In genomic region chr6:35362200-35362599, GRCh38 we compare ENCODE assay signal across 22 cellular contexts. TPM values are rescaled to one million over a fixed set of nuclear protein-coding genes. Genes with fewer than 3 reads are reported as not detected.
DNase-seq lines count a peak whose midpoint lies in the region; ATAC-seq lines count a peak whose summit lies in the region.
"Had no signal": no experiment of that assay in that cellular context is flagged by ENCODE, and none has a peak within 500 bp of the region (broad histone marks: within the 10 kb centered on the region; RNA-seq: fewer than 3 reads in every experiment).

No MANE protein-coding gene starts in this region.

- H3K27ac ChIP-seq in naive thymus-derived CD4-positive, alpha-beta T cell (ENCODE audit: low read depth, low read length): no peak overlapping the region
- H3K27ac ChIP-seq: ascending aorta, KMS-11, neutrophil had no signal

- DNase-seq in activated naive CD8-positive, alpha-beta T cell treated with anti-CD3 and anti-CD28 coated beads for 36 hours: no peak
- no peak for DNase-seq in activated naive CD8-positive, alpha-beta T cell treated with anti-CD3 and anti-CD28 coated beads, Interleukin-2, amount 50 U/mL, for 24 hours
- DNase-seq in naive thymus-derived CD4-positive, alpha-beta T cell: no peak
- DNase-seq in GM19238 (ENCODE audit: insufficient read length, low spot score): no peak
- no peak for DNase-seq in Ammon's horn (ENCODE audit: low spot score)
- DNase-seq: activated B cell treated with CpG ODN at 0.5 μM for 24 hours; activated CD4-positive, alpha-beta memory T cell treated with anti-CD3 and anti-CD28 coated beads for 36 hours; activated naive CD4-positive, alpha-beta T cell treated with anti-CD3 and anti-CD28 coated beads for 36 hours; DMS53; midbrain; NCI-H2029; NCI-H446 treated with DMSO at 0.1 percent for 48 hours; T1000 had no signal

- POLR2A ChIA-PET in naive thymus-derived CD4-positive, alpha-beta T cell (lab: Charles Lee): interaction anchor here (0.8 to 1.4 kb wide), 2 partner anchors 11 to 14 kb away, joined by 4 to 6 read pairs; no protein-coding TSS in a partner anchor

- peaks cover 0 to 17% of the 10 kb centered on the region in 2 donors for H3K4me1 ChIP-seq in naive thymus-derived CD4-positive, alpha-beta T cell (ENCODE audit: control insufficient read depth in 2 of 2, insufficient read depth in 2 of 2, low read length in 2 of 2)

- H3K36me3 ChIP-seq in naive thymus-derived CD4-positive, alpha-beta T cell (ENCODE audit: control insufficient read depth in 2 of 3, insufficient read depth in 3 of 3, low read length in 3 of 3): peaks cover 1 to 26% (median 3%) of the 10 kb centered on the region in 3 experiments
- H3K36me3 ChIP-seq: ascending aorta had no signal

- ATAC-seq in activated naive CD8-positive, alpha-beta T cell treated with anti-CD3 and anti-CD28 coated beads, Interleukin-2, amount 50 U/mL, for 24 hours: no peak
- no peak for ATAC-seq in naive thymus-derived CD4-positive, alpha-beta T cell
- no peak for ATAC-seq in stimulated activated memory B cell treated with anti-CD40 and anti-IgM and Interleukin-4, amounts not matched to agents 10 μg/mL and 1 μg/mL and 100 μg/mL, for 72 hours
- no peak for ATAC-seq in HG02938 (IDR thresholded peaks at IDR 0.05; ENCODE audit: unreplicated experiment)
- ATAC-seq: GM12878, SK-N-SH treated with all-trans-retinoic acid at 6 μM for 48 hours had no signal

- H3K27me3 ChIP-seq in naive thymus-derived CD4-positive, alpha-beta T cell (ENCODE audit: control insufficient read depth in 2 of 2, insufficient read depth in 2 of 2, low read length in 2 of 2): no peaks in the 10 kb centered on the region
- H3K27me3 ChIP-seq: ascending aorta, neutrophil had no signal

- intact Hi-C loops in naive thymus-derived CD4-positive, alpha-beta T cell (cut with micrococcal nuclease): no loop called here

- H3K36me3 Mint-ChIP-seq in activated naive CD8-positive, alpha-beta T cell: peaks cover 5% of the 10 kb centered on the region
- H3K36me3 Mint-ChIP-seq in activated naive CD8-positive, alpha-beta T cell treated with anti-CD3 and anti-CD28 coated beads for 36 hours: peaks cover 14% of the 10 kb centered on the region
- H3K36me3 Mint-ChIP-seq in activated naive CD8-positive, alpha-beta T cell treated with anti-CD3 and anti-CD28 coated beads, Interleukin-2, amount 50 U/mL, for 24 hours (ENCODE audit: low read depth): peaks cover 19% of the 10 kb centered on the region
- peaks cover 4 to 33% (median 13%) of the 10 kb centered on the region in 5 donors for H3K36me3 Mint-ChIP-seq in naive thymus-derived CD4-positive, alpha-beta T cell
- H3K36me3 Mint-ChIP-seq in stimulated activated memory B cell treated with anti-CD40 and anti-IgM and Interleukin-4, amounts not matched to agents 10 μg/mL and 1 μg/mL and 100 μg/mL, for 72 hours: peaks cover 33% of the 10 kb centered on the region
- H3K36me3 Mint-ChIP-seq: activated CD4-positive, alpha-beta memory T cell treated with anti-CD3 and anti-CD28 coated beads for 36 hours had no signal

- no peaks in the 10 kb centered on the region for H3K9me3 Mint-ChIP-seq in activated naive CD8-positive, alpha-beta T cell (ENCODE audit: low read depth)
- H3K9me3 Mint-ChIP-seq in activated naive CD8-positive, alpha-beta T cell treated with anti-CD3 and anti-CD28 coated beads for 36 hours: no peaks in the 10 kb centered on the region
- H3K9me3 Mint-ChIP-seq in activated naive CD8-positive, alpha-beta T cell treated with anti-CD3 and anti-CD28 coated beads, Interleukin-2, amount 50 U/mL, for 24 hours: no peaks in the 10 kb centered on the region
- H3K9me3 Mint-ChIP-seq in naive thymus-derived CD4-positive, alpha-beta T cell: peaks cover 0 to 4% (median 0%) of the 10 kb centered on the region in 11 donors
- H3K9me3 Mint-ChIP-seq in stimulated activated memory B cell treated with anti-CD40 and anti-IgM and Interleukin-4, amounts not matched to agents 10 μg/mL and 1 μg/mL and 100 μg/mL, for 72 hours: no peaks in the 10 kb centered on the region
- H3K9me3 Mint-ChIP-seq: activated B cell treated with CpG ODN at 0.5 μM for 24 hours; activated CD4-positive, alpha-beta memory T cell treated with anti-CD3 and anti-CD28 coated beads for 36 hours; activated naive CD4-positive, alpha-beta T cell treated with anti-CD3 and anti-CD28 coated beads for 36 hours had no signal

- peaks cover 71% of the 10 kb centered on the region for H3K4me1 Mint-ChIP-seq in activated naive CD8-positive, alpha-beta T cell (ENCODE audit: low read depth)
- H3K4me1 Mint-ChIP-seq in activated naive CD8-positive, alpha-beta T cell treated with anti-CD3 and anti-CD28 coated beads for 36 hours: peaks cover 45% of the 10 kb centered on the region
- H3K4me1 Mint-ChIP-seq in activated naive CD8-positive, alpha-beta T cell treated with anti-CD3 and anti-CD28 coated beads, Interleukin-2, amount 50 U/mL, for 24 hours: peaks cover 41% of the 10 kb centered on the region
- peaks cover 40 to 81% (median 71%) of the 10 kb centered on the region in 7 donors for H3K4me1 Mint-ChIP-seq in naive thymus-derived CD4-positive, alpha-beta T cell
- peaks cover 68% of the 10 kb centered on the region for H3K4me1 Mint-ChIP-seq in stimulated activated memory B cell treated with anti-CD40 and anti-IgM and Interleukin-4, amounts not matched to agents 10 μg/mL and 1 μg/mL and 100 μg/mL, for 72 hours

- H3K9me3 ChIP-seq in naive thymus-derived CD4-positive, alpha-beta T cell (ENCODE audit: control insufficient read depth in 2 of 3, low read length in 3 of 3): no peaks in the 10 kb centered on the region
- H3K9me3 ChIP-seq: ascending aorta, neutrophil had no signal

- H3K27ac Mint-ChIP-seq in activated naive CD8-positive, alpha-beta T cell: peak overlapping the region; percentile 51
- H3K27ac Mint-ChIP-seq in activated naive CD8-positive, alpha-beta T cell treated with anti-CD3 and anti-CD28 coated beads for 36 hours: no peak overlapping the region
- H3K27ac Mint-ChIP-seq in activated naive CD8-positive, alpha-beta T cell treated with anti-CD3 and anti-CD28 coated beads, Interleukin-2, amount 50 U/mL, for 24 hours: peak overlapping the region; percentile 43
- peak overlapping the region in 8 of 9 donors; percentile 60 to 94 (median 82) for H3K27ac Mint-ChIP-seq in naive thymus-derived CD4-positive, alpha-beta T cell
- H3K27ac Mint-ChIP-seq in stimulated activated memory B cell treated with anti-CD40 and anti-IgM and Interleukin-4, amounts not matched to agents 10 μg/mL and 1 μg/mL and 100 μg/mL, for 72 hours: peak overlapping the region; percentile 5
- H3K27ac Mint-ChIP-seq: activated B cell treated with CpG ODN at 0.5 μM for 24 hours; activated CD4-positive, alpha-beta memory T cell treated with anti-CD3 and anti-CD28 coated beads for 36 hours; activated naive CD4-positive, alpha-beta T cell treated with anti-CD3 and anti-CD28 coated beads for 36 hours; CD14-positive monocyte had no signal

- CTCF ChIA-PET in naive thymus-derived CD4-positive, alpha-beta T cell (lab: Charles Lee): no interaction called here

- H3K4me3 ChIP-seq in naive thymus-derived CD4-positive, alpha-beta T cell (ENCODE audit: low read length): no peak overlapping the region
- H3K4me3 ChIP-seq: ascending aorta, GM12878 had no signal

- H3K27me3 Mint-ChIP-seq in activated naive CD8-positive, alpha-beta T cell: no peaks in the 10 kb centered on the region
- H3K27me3 Mint-ChIP-seq in activated naive CD8-positive, alpha-beta T cell treated with anti-CD3 and anti-CD28 coated beads for 36 hours: no peaks in the 10 kb centered on the region
- H3K27me3 Mint-ChIP-seq in activated naive CD8-positive, alpha-beta T cell treated with anti-CD3 and anti-CD28 coated beads, Interleukin-2, amount 50 U/mL, for 24 hours: no peaks in the 10 kb centered on the region
- no peaks in the 10 kb centered on the region for H3K27me3 Mint-ChIP-seq in naive thymus-derived CD4-positive, alpha-beta T cell
- H3K27me3 Mint-ChIP-seq in stimulated activated memory B cell treated with anti-CD40 and anti-IgM and Interleukin-4, amounts not matched to agents 10 μg/mL and 1 μg/mL and 100 μg/mL, for 72 hours: no peaks in the 10 kb centered on the region
- H3K27me3 Mint-ChIP-seq: activated B cell treated with CpG ODN at 0.5 μM for 24 hours; activated CD4-positive, alpha-beta memory T cell treated with anti-CD3 and anti-CD28 coated beads for 36 hours had no signal

- H3K4me3 Mint-ChIP-seq in activated naive CD8-positive, alpha-beta T cell: no peak overlapping the region
- no peak overlapping the region for H3K4me3 Mint-ChIP-seq in activated naive CD8-positive, alpha-beta T cell treated with anti-CD3 and anti-CD28 coated beads for 36 hours
- H3K4me3 Mint-ChIP-seq in activated naive CD8-positive, alpha-beta T cell treated with anti-CD3 and anti-CD28 coated beads, Interleukin-2, amount 50 U/mL, for 24 hours: no peak overlapping the region
- H3K4me3 Mint-ChIP-seq in naive thymus-derived CD4-positive, alpha-beta T cell: peak overlapping the region in 1 of 10 donors; percentile 17
- H3K4me3 Mint-ChIP-seq in stimulated activated memory B cell treated with anti-CD40 and anti-IgM and Interleukin-4, amounts not matched to agents 10 μg/mL and 1 μg/mL and 100 μg/mL, for 72 hours: no peak overlapping the region
- H3K4me3 Mint-ChIP-seq: activated B cell treated with CpG ODN at 0.5 μM for 24 hours; activated CD4-positive, alpha-beta memory T cell treated with anti-CD3 and anti-CD28 coated beads for 36 hours; activated naive CD4-positive, alpha-beta T cell treated with anti-CD3 and anti-CD28 coated beads for 36 hours had no signal

RNA-seq across cellular contexts. Expression of gene PPARD, which starts 19.8 kb away (rescaled TPM):
- 10 to 100 TPM; 17.0 to 17.8 TPM for total RNA-seq in activated naive CD8-positive, alpha-beta T cell treated with anti-CD3 and anti-CD28 coated beads for 36 hours
- 10 to 100 TPM; 29.3 to 47.1 (median 36.0) TPM for total RNA-seq in naive thymus-derived CD4-positive, alpha-beta T cell
- polyA plus RNA-seq in naive thymus-derived CD4-positive, alpha-beta T cell: 10 to 100 TPM in 1 of 2 donors, 1 to 10 TPM in 1; 7.3 to 20.2 TPM
